26 cellular contexts compared by ENCODE assay signal in the genomic region with DNA sequence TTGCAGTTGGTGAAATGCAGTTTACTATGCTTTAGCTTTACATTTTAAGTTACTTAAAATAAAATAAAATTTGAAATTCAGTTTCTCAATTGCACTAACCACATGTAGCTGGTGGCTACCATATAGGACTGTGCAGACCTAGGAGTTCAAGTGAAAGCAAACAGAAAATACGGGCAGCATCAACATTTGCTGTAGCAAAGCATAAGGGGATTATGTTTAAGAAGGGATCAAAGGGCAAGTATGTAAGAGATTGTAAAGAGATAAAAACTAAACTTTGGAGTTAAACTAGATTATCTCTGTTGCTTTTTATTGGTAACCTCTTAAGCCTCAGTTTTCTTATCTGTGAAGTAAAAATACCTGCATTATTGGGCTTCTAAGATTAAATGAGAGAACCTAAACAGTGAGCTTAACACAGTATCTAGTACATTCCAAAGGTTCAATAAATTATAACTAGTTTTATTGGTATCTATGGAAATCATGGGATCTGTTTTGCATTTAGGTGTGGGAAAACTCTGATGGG.
DNase-seq lines count a peak whose midpoint lies in the region; ATAC-seq, FAIRE-seq and TF ChIP-seq lines count a peak whose summit lies in the region.
"Had no signal": no experiment of that assay in that cellular context is flagged by ENCODE, and none has a peak within 500 bp of the region (broad histone marks: within the 10 kb centered on the region; RNA-seq: fewer than 3 reads in every experiment).

No MANE protein-coding gene starts in this region.

- no peaks in the 10 kb centered on the region for H3K27me3 ChIP-seq in pancreas

- H3K27ac ChIP-seq in pancreas = no peak overlapping the region
- H3K27ac ChIP-seq: 22Rv1, PC-9, SJCRH30 had no signal

- intact Hi-C loops in pancreas (cut with DNase I) = no loop called here

- TF ChIP-seq CTCF in fibroblast of villous mesenchyme (IDR thresholded peaks at IDR 0.05; ENCODE audit: insufficient read depth, low read depth, low read length) = no peak
- TF ChIP-seq CTCF in pancreas (IDR thresholded peaks at IDR 0.05) = no peak

- DNase-seq in DMS53 (lab: John Stamatoyannopoulos, UW) (peak; percentile 43), DMS53 treated with DMSO at 0.1 percent for 48 hours (lab: John Stamatoyannopoulos, UW; ENCODE audit: unreplicated experiment) (no peak), fibroblast of villous mesenchyme (ENCODE audit: low read depth) (peak; percentile 86), pancreas (no peak), islet precursor cell (no peak)
- DNase-seq: ACHN; BE2C; CD8-positive, alpha-beta memory T cell; DMS153; GOT3; HFFc6; NCI-H1092 treated with DMSO at 0.1 percent for 48 hours; NCI-H1436; NCI-H187; NCI-H2171 treated with DMSO at 0.1 percent for 48 hours; NCI-H345; NCI-H510A treated with DMSO at 0.1 percent for 48 hours; NCI-H774; PC-9; SJCRH30 had no signal

- H3K4me3 ChIP-seq in fibroblast of villous mesenchyme (ENCODE audit: low read depth, low read length) (no peak overlapping the region), pancreas (no peak overlapping the region)
- H3K4me3 ChIP-seq: HAP-1, PC-9, SJCRH30 had no signal

- FAIRE-seq in pancreas (lab: Jason Lieb, UNC) = peak; percentile 45

- H3K9me3 ChIP-seq in pancreas = no peaks in the 10 kb centered on the region
- H3K9me3 ChIP-seq: BE2C, HAP-1, SJCRH30 had no signal

- H3K4me1 ChIP-seq in pancreas = no peaks in the 10 kb centered on the region
- H3K4me1 ChIP-seq: BE2C, HAP-1, SJCRH30 had no signal

- ATAC-seq in pancreas (no peak), HG02610 (IDR thresholded peaks at IDR 0.05; ENCODE audit: unreplicated experiment) (no peak), HG02973 (IDR thresholded peaks at IDR 0.05; ENCODE audit: unreplicated experiment) (no peak)
- ATAC-seq: Right ventricle myocardium inferior, SK-N-SH treated with all-trans-retinoic acid at 6 μM for 48 hours had no signal

- WGBS in pancreas, 2 donors = 54 to 58% methylated on average over 1 of the region's 1 CpG

- peaks cover 0 to 3% (median 0%) of the 10 kb centered on the region in 3 donors for H3K36me3 ChIP-seq in pancreas
- H3K36me3 ChIP-seq: BE2C, HAP-1, SJCRH30 had no signal

Comparison
In these comparisons a context has a peak if more than half of its experiments do, and no peak if none do; other contexts are left out.
1. DNase-seq: peak in DMS53 (single experiment) and fibroblast of villous mesenchyme (single experiment); none in DMS53 treated with DMSO at 0.1 percent for 48 hours (single experiment), pancreas (0 of 6) and islet precursor cell (single experiment).